Comparison of ENCODE assay signal across 1 cellular context in genomic region chr9:127527560-127528268, GRCh38.
TF ChIP-seq lines count a peak whose summit lies in the region.

No MANE protein-coding gene starts in this region.

TF ChIP-seq in HepG2, 621 proteins besides CTCF, POLR2A, EP300 and RAD21:
- TF ChIP-seq GATAD1 (CRISPR knock-in tag; IDR thresholded peaks at IDR 0.05) (no peak), ZNF629 (CRISPR knock-in tag; conservative IDR thresholded peaks at IDR 0.05) (peak; percentile 78), ZNF710 (CRISPR knock-in tag; IDR thresholded peaks at IDR 0.05; ENCODE audit: borderline replicate concordance) (no peak), EHMT2 (IDR thresholded peaks at IDR 0.05; ENCODE audit: borderline replicate concordance, low read depth, low read length) (no peak)
